22 cellular contexts compared by ENCODE assay signal in the genomic region with DNA sequence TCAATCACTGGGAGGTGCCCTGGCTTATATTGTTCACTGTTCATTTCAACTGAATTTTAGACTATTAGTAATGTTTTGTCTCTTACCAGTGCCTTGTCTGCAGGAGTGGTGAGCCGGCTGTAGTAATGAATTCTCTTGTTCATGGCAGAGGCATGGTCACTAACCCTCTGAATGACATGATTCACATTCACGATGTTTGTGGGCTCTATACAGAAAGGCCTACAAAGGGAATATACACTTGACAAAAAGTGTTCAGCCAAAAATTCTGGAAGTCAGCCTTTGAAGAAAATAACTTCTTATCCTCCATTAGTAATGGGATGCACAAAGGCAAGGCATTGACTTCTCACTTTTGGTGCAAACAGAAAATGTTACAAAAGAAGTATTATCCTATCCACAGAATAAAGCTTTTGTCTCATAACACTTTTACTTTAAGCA. TPM values are rescaled to one million over a fixed set of nuclear protein-coding genes. Genes with fewer than 3 reads are reported as not detected.
A peak's percentile ranks its signal among the peaks of the same experiment; 100 is the strongest.
DNase-seq lines count a peak whose midpoint lies in the region; ATAC-seq, FAIRE-seq and TF ChIP-seq lines count a peak whose summit lies in the region.
"Had no signal": no experiment of that assay in that cellular context is flagged by ENCODE, and none has a peak within 500 bp of the region (broad histone marks: within the 10 kb centered on the region; RNA-seq: fewer than 3 reads in every experiment).

No MANE protein-coding gene starts in this region.

- H3K27ac ChIP-seq in ACC112 (ENCODE audit: low read depth, low read length) (peak overlapping the region; percentile 47), keratinocyte (ENCODE audit: control insufficient read depth, insufficient read depth, low read length) (no peak overlapping the region), sigmoid colon (peak overlapping the region in 3 of 4 donors; percentile 41 to 60 (median 60))
- H3K27ac ChIP-seq: PC-9 had no signal

- 90 to 96% methylated on average over 2 of the region's 2 CpGs for WGBS in sigmoid colon, 2 donors

- TF ChIP-seq EP300 in sigmoid colon (IDR thresholded peaks at IDR 0.05) = no peak

- H3K9me1 ChIP-seq in keratinocyte (ENCODE audit: control insufficient read depth, extremely low read depth, insufficient read depth, low read length) = no peaks in the 10 kb centered on the region

- H3K27me3 ChIP-seq in ACC112 (ENCODE audit: insufficient read depth, low read length) (no peaks in the 10 kb centered on the region), adipocyte (replicated peaks; ENCODE audit: control insufficient read depth, insufficient read depth, low read length) (no peaks in the 10 kb centered on the region), keratinocyte (ENCODE audit: control insufficient read depth, extremely low read depth, insufficient read depth, low read length) (no peaks in the 10 kb centered on the region), sigmoid colon (no peaks in the 10 kb centered on the region)

- no peak overlapping the region for H3K4me3 ChIP-seq in ACC112 (ENCODE audit: low read depth, low read length)
- no peak overlapping the region for H3K4me3 ChIP-seq in adipocyte (ENCODE audit: low read length)
- H3K4me3 ChIP-seq in keratinocyte (ENCODE audit: control insufficient read depth in 2 of 3, extremely low read depth in 1 of 3, insufficient read depth in 2 of 3, low read depth in 1 of 3, low read length in 3 of 3) = no peak overlapping the region
- H3K4me3 ChIP-seq in sigmoid colon = no peak overlapping the region
- H3K4me3 ChIP-seq: GM23338, PC-9, thoracic aorta had no signal

- H3K9ac ChIP-seq in adipocyte (ENCODE audit: low read length) = peak overlapping the region; percentile 21
- H3K9ac ChIP-seq in keratinocyte (ENCODE audit: control insufficient read depth, extremely low read depth, insufficient read depth, low read length) = no peak overlapping the region

- H3K4me2 ChIP-seq in keratinocyte (ENCODE audit: control insufficient read depth, extremely low read depth, insufficient read depth, low read depth, low read length) = no peak overlapping the region
- H3K4me2 ChIP-seq: GM23338, PC-9 had no signal

- H3K79me2 ChIP-seq in ACC112 (ENCODE audit: control insufficient read depth, insufficient read depth, low read length, unreplicated experiment) (no peaks in the 10 kb centered on the region), keratinocyte (ENCODE audit: control insufficient read depth, insufficient read depth, low read length) (no peaks in the 10 kb centered on the region)

- H3K36me3 ChIP-seq in ACC112 (ENCODE audit: insufficient read depth, low read length) (no peaks in the 10 kb centered on the region), adipocyte (ENCODE audit: control insufficient read depth, insufficient read depth, low read length, severe bottlenecking) (no peaks in the 10 kb centered on the region), keratinocyte (ENCODE audit: control insufficient read depth in 2 of 2, extremely low read depth in 1 of 2, insufficient read depth in 2 of 2, low read length in 2 of 2) (peaks cover 0 to 3% of the 10 kb centered on the region in 2 experiments), sigmoid colon (no peaks in the 10 kb centered on the region)
- H3K36me3 ChIP-seq: thoracic aorta had no signal

- TF ChIP-seq POLR2A in sigmoid colon (IDR thresholded peaks at IDR 0.05) = no peak

- no peak overlapping the region for H2AFZ ChIP-seq in ACC112 (ENCODE audit: low read length, unreplicated experiment)
- H2AFZ ChIP-seq in keratinocyte (ENCODE audit: control insufficient read depth, low read length) = no peak overlapping the region
- H2AFZ ChIP-seq: GM23338, PC-9 had no signal

- intact Hi-C loops in sigmoid colon (cut with DNase I) = loop anchor here (5.0 kb wide), 1 partner anchor 70 kb away; no protein-coding TSS in a partner anchor

- FAIRE-seq in keratinocyte (lab: Jason Lieb, UNC) = peak; percentile 63
- FAIRE-seq: colon had no signal

- dilution Hi-C loops in keratinocyte (cut with MboI; ENCODE audit: extremely low pct_ligation_motif_present, low sequenced_read_pairs) = no loop called here

- no peak for TF ChIP-seq CTCF in keratinocyte (optimal IDR thresholded peaks at IDR 0.05 in 1 of 3, IDR thresholded peaks at IDR 0.05 in 1 of 3, conservative IDR thresholded peaks at IDR 0.05 in 1 of 3; ENCODE audit: extremely low read depth in 1 of 3, insufficient read depth in 2 of 3, low read length in 3 of 3)
- no peak for TF ChIP-seq CTCF in sigmoid colon (IDR thresholded peaks at IDR 0.05)

- DNase-seq in adipocyte (ENCODE audit: low read depth) (no peak), keratinocyte (ENCODE audit: low read depth, low spot score) (no peak), sigmoid colon (no peak), UCSD-AML1 (lab: John Stamatoyannopoulos, UW; ENCODE audit: unreplicated experiment) (no peak), NCI-H526 treated with DMSO at 0.1 percent for 48 hours (lab: John Stamatoyannopoulos, UW) (no peak), NCI-H345 (lab: John Stamatoyannopoulos, UW) (no peak)
- DNase-seq: ACHN; activated CD4-positive, alpha-beta T cell treated with anti-CD3 and anti-CD28 coated beads for 48 hours; activated gamma-delta T cell; CD4-positive, CD25-positive, alpha-beta regulatory T cell; left cardiac atrium; NCI-H1436; NCI-H2171; NCI-H774; occipital lobe; PC-9; stimulated activated CD4-positive, alpha-beta T cell treated with anti-CD3 and anti-CD28 coated beads, Interleukin-2, amount 100 ng/mL, for 48 hours had no signal

- no peak for ATAC-seq in HG03095 (IDR thresholded peaks at IDR 0.05; ENCODE audit: unreplicated experiment)
- ATAC-seq: GM23338 had no signal

- H4K20me1 ChIP-seq in keratinocyte (ENCODE audit: control insufficient read depth, extremely low read depth, insufficient read depth, low read length) = no peaks in the 10 kb centered on the region

- peaks cover 37% of the 10 kb centered on the region for H3K4me1 ChIP-seq in ACC112 (ENCODE audit: control insufficient read depth, insufficient read depth, low read length, unreplicated experiment)
- peaks cover 46% of the 10 kb centered on the region for H3K4me1 ChIP-seq in adipocyte (ENCODE audit: control insufficient read depth, insufficient read depth, low read length)
- peaks cover 15% of the 10 kb centered on the region for H3K4me1 ChIP-seq in keratinocyte (ENCODE audit: control insufficient read depth, extremely low read depth, insufficient read depth, low read length)
- H3K4me1 ChIP-seq in sigmoid colon = peaks cover 0 to 65% (median 41%) of the 10 kb centered on the region in 4 donors

- no peaks in the 10 kb centered on the region for H3K9me3 ChIP-seq in adipocyte (ENCODE audit: control insufficient read depth, low read length)
- no peaks in the 10 kb centered on the region for H3K9me3 ChIP-seq in keratinocyte (ENCODE audit: control insufficient read depth, low read depth, low read length)
- H3K9me3 ChIP-seq in sigmoid colon = no peaks in the 10 kb centered on the region
- H3K9me3 ChIP-seq: thoracic aorta had no signal

RNA-seq across cellular contexts. Expression of gene SLC38A9, which starts 39.6 kb away (rescaled TPM):
- polyA plus RNA-seq in keratinocyte (18.9 to 43.3 TPM (median 39.9 TPM) in 3 replicates), sigmoid colon (10 to 100 TPM in 1 of 3 donors, 1 to 10 TPM in 2; 2.4 to 10.2 (median 3.0) TPM)
- polyA plus RNA-seq in keratinocyte (2011; ENCODE audit: low read depth) = 7.0 TPM
- polyA plus RNA-seq in keratinocyte (2011; cell fraction: cytosol; rRNA removed) = 8.4 and 22.5 TPM in 2 replicates
- 44.9 and 57.3 TPM in 2 replicates for polyA plus RNA-seq in keratinocyte (2011; cell fraction: nucleus; rRNA removed)
- polyA plus RNA-seq in keratinocyte (2012; ENCODE audit: low replicate concordance) = 5.7 and 18.8 TPM in 2 replicates
- polyA minus RNA-seq in keratinocyte = 7.1 to 55.4 TPM (median 37.8 TPM) in 3 replicates
- polyA minus RNA-seq in keratinocyte (2011; cell fraction: cytosol; rRNA and poly(A)+ RNA removed) = 21.1 TPM
- 65.4 and 113 TPM in 2 replicates for polyA minus RNA-seq in keratinocyte (2011; cell fraction: nucleus; rRNA and poly(A)+ RNA removed)
- total RNA-seq in sigmoid colon = 10 to 100 TPM; 12.5 to 56.5 (median 21.9) TPM
